15 cellular contexts compared by ENCODE assay signal in the genomic region with DNA sequence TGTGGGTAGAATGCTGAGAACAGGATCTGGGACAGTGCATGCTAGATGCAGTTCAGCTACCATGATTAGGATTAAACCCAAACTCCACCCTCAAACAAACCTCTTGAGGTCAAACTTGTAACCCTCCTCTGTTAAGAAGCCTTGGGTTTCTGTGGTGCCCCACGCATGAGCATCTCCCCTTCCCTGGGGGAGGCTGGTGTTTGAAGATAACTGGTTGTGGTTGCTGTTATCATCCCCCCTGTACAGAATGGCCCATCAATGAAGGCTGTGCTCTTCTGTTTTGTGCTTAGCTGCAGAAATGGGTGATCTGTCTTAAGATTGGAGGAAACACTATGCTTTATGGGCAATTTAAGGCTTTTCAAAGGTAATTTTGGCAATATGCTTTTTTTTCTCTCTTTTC.
"Had no signal": no experiment of that assay in that cellular context is flagged by ENCODE, and none has a peak within 500 bp of the region (broad histone marks: within the 10 kb centered on the region; RNA-seq: fewer than 3 reads in every experiment).

No MANE protein-coding gene starts in this region.

- DNase-seq: activated CD4-positive, alpha-beta T cell treated with anti-CD3 and anti-CD28 coated beads, Interleukin-2, amount 50 U/mL, for 1 hour; activated naive CD4-positive, alpha-beta T cell; activated naive CD8-positive, alpha-beta T cell treated with anti-CD3 and anti-CD28 coated beads, Interleukin-2, amount 10 ng/mL, durations not matched to agents 7 days and 5 days; central memory CD4-positive, alpha-beta T cell; colonic mucosa; foreskin fibroblast; glutamatergic neuron; immature natural killer cell; T-helper 2 cell; testis had no signal

- ATAC-seq: activated CD4-positive, CD25-positive, alpha-beta regulatory T cell treated with anti-CD3 and anti-CD28 coated beads, Interleukin-2, amount 50 U/mL, for 24 hours; pancreas had no signal

- H3K9ac ChIP-seq: neural progenitor cell had no signal

- H2AFZ ChIP-seq: neural progenitor cell had no signal

- H3K27me3 ChIP-seq: colonic mucosa, neural progenitor cell, pancreas, testis had no signal

- H3K4me3 ChIP-seq: colonic mucosa, lung, neural progenitor cell, pancreas, smooth muscle cell, testis had no signal

- H3K27ac ChIP-seq: colonic mucosa, neural progenitor cell, pancreas, testis had no signal

- H3K4me2 ChIP-seq: neural progenitor cell, smooth muscle cell had no signal

- H3K36me3 ChIP-seq: colonic mucosa, neural progenitor cell, pancreas had no signal

- H3K9me3 ChIP-seq: colonic mucosa, pancreas, testis had no signal
